Comparison of ENCODE assay signal across 8 cellular contexts in the genomic region with DNA sequence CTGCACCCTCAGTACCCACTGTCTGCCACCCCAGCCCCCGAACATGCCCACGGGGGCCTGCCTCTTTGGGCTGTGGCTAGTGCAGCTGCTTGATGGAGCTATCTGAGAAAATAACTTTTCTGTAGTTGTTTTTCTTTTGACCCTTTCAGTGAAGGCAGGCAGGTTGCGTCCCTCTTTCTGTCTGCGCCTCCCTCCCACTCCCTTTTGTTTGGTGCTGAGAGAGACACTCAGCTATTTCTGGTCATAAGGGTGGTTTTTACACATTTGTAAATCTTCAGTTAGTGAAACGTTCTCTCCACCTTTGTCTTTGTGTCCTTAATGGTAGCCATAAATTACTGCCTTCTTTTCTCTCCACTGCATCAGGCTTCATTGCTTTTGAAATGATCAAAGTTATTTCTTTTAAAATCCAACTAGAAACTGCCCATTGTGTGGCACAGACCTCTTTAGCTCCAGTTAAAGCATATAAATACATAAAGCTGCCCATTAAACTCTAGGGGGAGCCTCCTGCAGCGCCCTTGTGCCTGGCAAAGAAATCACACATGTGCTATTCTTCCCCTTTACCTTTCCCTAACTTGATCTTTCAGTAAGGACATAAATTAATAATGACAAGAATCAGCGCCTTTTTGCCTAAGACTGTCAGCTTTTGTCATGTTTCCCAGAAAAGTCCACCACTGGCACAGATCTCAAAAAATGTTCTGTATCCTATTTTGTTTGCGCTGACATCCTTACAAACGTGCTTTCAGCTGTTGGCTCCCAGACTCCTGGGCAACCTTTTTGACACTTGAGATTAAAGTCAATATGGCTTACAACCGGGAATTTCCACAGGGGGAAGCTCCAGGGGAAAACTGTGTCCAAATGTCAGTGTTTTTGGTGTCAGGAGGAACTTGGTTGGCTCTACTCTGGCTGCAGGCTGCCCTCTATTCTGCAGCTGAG. TPM values are rescaled to one million over a fixed set of nuclear protein-coding genes. Genes with fewer than 3 reads are reported as not detected.
DNase-seq lines count a peak whose midpoint lies in the region; ATAC-seq and TF ChIP-seq lines count a peak whose summit lies in the region.
"Had no signal": no experiment of that assay in that cellular context is flagged by ENCODE, and none has a peak within 500 bp of the region (broad histone marks: within the 10 kb centered on the region; RNA-seq: fewer than 3 reads in every experiment).

No MANE protein-coding gene starts in this region.

- peaks cover 18% of the 10 kb centered on the region for H3K27me3 ChIP-seq in effector memory CD4-positive, alpha-beta T cell (replicated peaks; ENCODE audit: control insufficient read depth, insufficient read depth, low read length, poor library complexity, severe bottlenecking)

- H3K4me1 Mint-ChIP-seq in T-helper 17 cell, result no peaks in the 10 kb centered on the region
- H3K4me1 Mint-ChIP-seq in mesothelial cell of epicardium, result peaks cover 1% of the 10 kb centered on the region

- H3K4me3 ChIP-seq in effector memory CD4-positive, alpha-beta T cell (ENCODE audit: insufficient read depth, low read depth, low read length, poor library complexity, severe bottlenecking), result no peak overlapping the region

- no peak overlapping the region for H3K27ac Mint-ChIP-seq in T-helper 17 cell
- H3K27ac Mint-ChIP-seq in mesothelial cell of epicardium, result no peak overlapping the region

- no peaks in the 10 kb centered on the region for H3K4me1 ChIP-seq in effector memory CD4-positive, alpha-beta T cell (ENCODE audit: control insufficient read depth, insufficient read depth, low read length, poor library complexity, severe bottlenecking)

- TF ChIP-seq CTCF in mesothelial cell of epicardium (IDR thresholded peaks at IDR 0.05; ENCODE audit: unreplicated experiment), result no peak

- DNase-seq in DMS153 (lab: John Stamatoyannopoulos, UW), result peak; percentile 22
- DNase-seq in HCEC 1CT, result peak; percentile 15
- no peak for DNase-seq in T-helper 17 cell
- DNase-seq in mesothelial cell of epicardium (ENCODE audit: low spot score in 2 of 2, unreplicated experiment in 2 of 2), result no peak
- DNase-seq in effector memory CD4-positive, alpha-beta T cell, result no peak
- DNase-seq in dedifferentiated amniotic fluid mesenchymal stem cell (ENCODE audit: extremely low spot score), result no peak
- DNase-seq in 8988T, result no peak
- DNase-seq: small intestine had no signal

- H3K36me3 ChIP-seq in effector memory CD4-positive, alpha-beta T cell (ENCODE audit: control insufficient read depth, insufficient read depth, low read length), result no peaks in the 10 kb centered on the region

- no peak for ATAC-seq in T-helper 17 cell

- no peaks in the 10 kb centered on the region for H3K9me3 ChIP-seq in T-helper 17 cell (ENCODE audit: control insufficient read depth, low read length, poor library complexity, severe bottlenecking)
- no peaks in the 10 kb centered on the region for H3K9me3 ChIP-seq in effector memory CD4-positive, alpha-beta T cell (ENCODE audit: control insufficient read depth, low read length)

- H3K27ac ChIP-seq in effector memory CD4-positive, alpha-beta T cell (ENCODE audit: insufficient read depth, low read length, poor library complexity, severe bottlenecking), result no peak overlapping the region

- H3K9me3 Mint-ChIP-seq in mesothelial cell of epicardium, result no peaks in the 10 kb centered on the region

- peaks cover 78% of the 10 kb centered on the region for H3K27me3 Mint-ChIP-seq in T-helper 17 cell
- peaks cover 56% of the 10 kb centered on the region for H3K27me3 Mint-ChIP-seq in mesothelial cell of epicardium (ENCODE audit: low read depth)

- peaks cover 8% of the 10 kb centered on the region for H3K36me3 Mint-ChIP-seq in T-helper 17 cell (ENCODE audit: low read depth)
- H3K36me3 Mint-ChIP-seq in mesothelial cell of epicardium, result peaks cover 2% of the 10 kb centered on the region

- H3K4me3 Mint-ChIP-seq in T-helper 17 cell, result peak overlapping the region; percentile 74
- peak overlapping the region; percentile 42 for H3K4me3 Mint-ChIP-seq in mesothelial cell of epicardium

RNA-seq across cellular contexts. Expression of a gene that starts 1.7 kb away (rescaled TPM):
- total RNA-seq in T-helper 17 cell (under 1 TPM in 1 of 2 donors, not detected in 1; 0.10 TPM), mesothelial cell of epicardium (1.1 to 1.7 TPM (median 1.5 TPM) in 3 replicates)

Comparison
In these comparisons a context has a peak if more than half of its experiments do, and no peak if none do; other contexts are left out.
1. DNase-seq: peak in DMS153 (single experiment) and HCEC 1CT (single experiment); none in T-helper 17 cell (0 of 3), mesothelial cell of epicardium (0 of 2), effector memory CD4-positive, alpha-beta T cell (0 of 3), dedifferentiated amniotic fluid mesenchymal stem cell (single experiment) and 8988T (single experiment).